ENCODE assay signal across 8 cellular contexts in genomic region chr19:13060233-13060963, GRCh38.
DNase-seq lines count a peak whose midpoint lies in the region; ATAC-seq and TF ChIP-seq lines count a peak whose summit lies in the region.

No MANE protein-coding gene starts in this region.

- H3K27me3 ChIP-seq in RWPE2 (ENCODE audit: insufficient read depth, poor library complexity, severe bottlenecking) = no peaks in the 10 kb centered on the region

- peak; percentile 71 for DNase-seq in EL
- no peak for DNase-seq in RWPE2 (ENCODE audit: low spot score)
- no peak for DNase-seq in foreskin fibroblast
- DNase-seq in retinal pigment epithelial cell (ENCODE audit: low read depth) = no peak
- no peak for DNase-seq in NCI-H2107 treated with DMSO at 0.1 percent for 48 hours (lab: John Stamatoyannopoulos, UW; ENCODE audit: unreplicated experiment)
- no peak for DNase-seq in GM10248 (ENCODE audit: extremely low spot score)

- ATAC-seq in RWPE2 (ENCODE audit: low read depth) = no peak
- ATAC-seq in HG02885 (IDR thresholded peaks at IDR 0.05; ENCODE audit: poor library complexity, unreplicated experiment) = no peak
- ATAC-seq in HG03025 (IDR thresholded peaks at IDR 0.05; ENCODE audit: low FRiP score, unreplicated experiment) = no peak

- peak overlapping the region; percentile 39 for H3K27ac ChIP-seq in RWPE2 (ENCODE audit: poor library complexity, severe bottlenecking)

- POLR2A ChIA-PET in GM10248 (lab: Yijun Ruan, JAX) = interaction anchor here (0.7 kb wide), 1 partner anchor 98 kb away, joined by 3 read pairs; no protein-coding TSS in a partner anchor

- H3K4me3 ChIP-seq in RWPE2 (ENCODE audit: severe bottlenecking) (no peak overlapping the region), foreskin fibroblast (ENCODE audit: low read depth in 1 of 2, low read length in 2 of 2) (peak overlapping the region; percentile 32 to 35), retinal pigment epithelial cell (ENCODE audit: low read length) (peak overlapping the region; percentile 34)

- no peak for TF ChIP-seq CTCF in RWPE2 (IDR thresholded peaks at IDR 0.05; ENCODE audit: poor library complexity, severe bottlenecking)
- no peak for TF ChIP-seq CTCF in foreskin fibroblast (IDR thresholded peaks at IDR 0.05; ENCODE audit: low read depth, low read length)
- no peak for TF ChIP-seq CTCF in retinal pigment epithelial cell (conservative IDR thresholded peaks at IDR 0.05; ENCODE audit: low read depth, low read length)
- TF ChIP-seq CTCF in GM10248 (IDR thresholded peaks at IDR 0.05; ENCODE audit: control extremely low read depth, extremely low read depth, low read depth, missing control alignments) = no peak

- H3K4me1 ChIP-seq in RWPE2 (ENCODE audit: insufficient read depth, poor library complexity, severe bottlenecking) = peaks cover 25% of the 10 kb centered on the region

- no peaks in the 10 kb centered on the region for H3K36me3 ChIP-seq in RWPE2 (ENCODE audit: low read depth)

- CTCF ChIA-PET in GM10248 (lab: Yijun Ruan, JAX) = interaction anchor here (0.8 to 14.9 kb wide), 33 partner anchors 8 to 218 kb away, joined by 3 to 270 read pairs (median 6); partner anchors contain the start of genes DAND5 and KLF1

- no peaks in the 10 kb centered on the region for H3K9me3 ChIP-seq in RWPE2 (ENCODE audit: severe bottlenecking)
